18 cellular contexts compared by ENCODE assay signal in genomic region chr10:131690805-131691239, GRCh38.
DNase-seq lines count a peak whose midpoint lies in the region; ATAC-seq, FAIRE-seq and TF ChIP-seq lines count a peak whose summit lies in the region.
"Had no signal": no experiment of that assay in that cellular context is flagged by ENCODE, and none has a peak within 500 bp of the region (broad histone marks: within the 10 kb centered on the region; RNA-seq: fewer than 3 reads in every experiment).

No MANE protein-coding gene starts in this region.

- H3K4me1 Mint-ChIP-seq in osteocyte (ENCODE audit: unreplicated experiment) = no peaks in the 10 kb centered on the region

- peak overlapping the region; percentile 62 for H3K18ac ChIP-seq in neuronal stem cell (ENCODE audit: low read length)

- ATAC-seq in HG03520 (IDR thresholded peaks at IDR 0.05; ENCODE audit: unreplicated experiment) = no peak
- ATAC-seq: CD8-positive, alpha-beta T cell; GM23338; HCT116 had no signal

- TF ChIP-seq CTCF in left ventricle myocardium inferior (IDR thresholded peaks at IDR 0.05; ENCODE audit: borderline replicate concordance) (no peak), kidney (IDR thresholded peaks at IDR 0.05; ENCODE audit: borderline replicate concordance, extremely low read depth, insufficient read depth) (no peak), spleen (IDR thresholded peaks at IDR 0.05 in 8 of 11, conservative IDR thresholded peaks at IDR 0.05 in 3 of 11) (no peak), osteocyte (IDR thresholded peaks at IDR 0.05) (no peak)

- no peak overlapping the region for H2BK120ac ChIP-seq in neuronal stem cell (ENCODE audit: low read depth, low read length)

- no peak overlapping the region for H3K27ac Mint-ChIP-seq in osteocyte (ENCODE audit: unreplicated experiment)
- H3K27ac Mint-ChIP-seq: CD8-positive, alpha-beta T cell; HFFc6 had no signal

- no peak for TF ChIP-seq POLR2A in spleen (IDR thresholded peaks at IDR 0.05)

- no peaks in the 10 kb centered on the region for H3K79me1 ChIP-seq in neuronal stem cell (ENCODE audit: low read depth, low read length)

- no peak overlapping the region for H3K4me3 ChIP-seq in left ventricle myocardium inferior
- no peak overlapping the region for H3K4me3 ChIP-seq in kidney (ENCODE audit: low read length in 2 of 2)
- no peak overlapping the region for H3K4me3 ChIP-seq in neuronal stem cell (ENCODE audit: low read length in 2 of 2)
- no peak overlapping the region for H3K4me3 ChIP-seq in spleen
- H3K4me3 ChIP-seq: BLaER1, GM23338 had no signal

- H3K4ac ChIP-seq in neuronal stem cell (ENCODE audit: low read length) = no peak overlapping the region

- FAIRE-seq in kidney (lab: Jason Lieb, UNC) = no peak

- no peak overlapping the region for H3K4me3 Mint-ChIP-seq in osteocyte (ENCODE audit: unreplicated experiment)
- H3K4me3 Mint-ChIP-seq: CD8-positive, alpha-beta T cell; GM23338; HFFc6 had no signal

- H4K8ac ChIP-seq in neuronal stem cell (ENCODE audit: low read depth, low read length) = no peak overlapping the region

- intact Hi-C loops in cardiac septum (cut with DNase I) = no loop called here
- intact Hi-C loops in left ventricle myocardium inferior (cut with micrococcal nuclease) = no loop called here
- intact Hi-C loops in kidney (cut with DNase I) = no loop called here
- intact Hi-C loops in spleen (cut with DNase I; ENCODE audit: low total_unique reads) = no loop called here

- H3K4me2 ChIP-seq in neuronal stem cell (ENCODE audit: insufficient read depth, low read length, poor library complexity, severe bottlenecking) = no peak overlapping the region
- H3K4me2 ChIP-seq: BLaER1, GM23338 had no signal

- H3K14ac ChIP-seq in neuronal stem cell (ENCODE audit: low read length) = no peak overlapping the region

- DNase-seq in cardiac septum (ENCODE audit: low spot score) = peak; percentile 57
- no peak for DNase-seq in left ventricle myocardium inferior
- peak; percentile 55 for DNase-seq in kidney
- no peak for DNase-seq in neuronal stem cell (ENCODE audit: low spot score)
- DNase-seq in spleen = peak; percentile 66
- DNase-seq in inferior parietal cortex (ENCODE audit: extremely low spot score) = no peak
- no peak for DNase-seq in osteocyte (ENCODE audit: extremely low spot score, unreplicated experiment)
- DNase-seq: 8988T; Calu3; CD8-positive, alpha-beta T cell; DMS79 treated with DMSO at 0.1 percent for 48 hours; GF-D8; H7; HFFc6 had no signal

- H3K9ac ChIP-seq in kidney (ENCODE audit: low read length in 2 of 2) (no peak overlapping the region), neuronal stem cell (ENCODE audit: low read depth, low read length, poor library complexity) (no peak overlapping the region)
- H3K9ac ChIP-seq: BLaER1 had no signal

- no CpG with 5 or more reads among the region's 14 CpGs for WGBS in neuronal stem cell (ENCODE audit: extremely low coverage in 2 of 2, insufficient read length in 2 of 2, insufficient replicate concordance in 1 of 2), 2 donors
- WGBS in spleen, 5 donors = 73 to 90% (median 85%) methylated on average over 5 to 14 of the region's 14 CpGs

- H3K23ac ChIP-seq in neuronal stem cell (ENCODE audit: low read depth, low read length, poor library complexity) = no peak overlapping the region

- H2BK5ac ChIP-seq in neuronal stem cell (ENCODE audit: low read length) = no peak overlapping the region

- H2BK15ac ChIP-seq in neuronal stem cell (ENCODE audit: low read length) = no peak overlapping the region

- H4K91ac ChIP-seq in neuronal stem cell (ENCODE audit: low read depth, low read length, poor library complexity) = no peak overlapping the region

- H3K36me3 ChIP-seq in left ventricle myocardium inferior (no peaks in the 10 kb centered on the region), kidney (ENCODE audit: control insufficient read depth in 1 of 2, insufficient read depth in 2 of 2, low read length in 2 of 2) (no peaks in the 10 kb centered on the region), neuronal stem cell (replicated peaks in 1 of 2; ENCODE audit: control insufficient read depth in 2 of 2, insufficient read depth in 2 of 2, low read length in 2 of 2) (no peaks in the 10 kb centered on the region), spleen (no peaks in the 10 kb centered on the region)
- H3K36me3 ChIP-seq: BLaER1 had no signal

- H2AFZ ChIP-seq in neuronal stem cell (ENCODE audit: low read length) = no peak overlapping the region

- H3K27me3 Mint-ChIP-seq in osteocyte (ENCODE audit: unreplicated experiment) = no peaks in the 10 kb centered on the region

- no peak overlapping the region for H2BK12ac ChIP-seq in neuronal stem cell (ENCODE audit: low read length)

- H3K9me3 ChIP-seq in left ventricle myocardium inferior (replicated peaks) (no peaks in the 10 kb centered on the region), kidney (ENCODE audit: control insufficient read depth in 1 of 2, low read length in 2 of 2) (no peaks in the 10 kb centered on the region), neuronal stem cell (replicated peaks in 1 of 2; ENCODE audit: control insufficient read depth in 2 of 2, insufficient read depth in 1 of 2, low read depth in 1 of 2, low read length in 2 of 2) (no peaks in the 10 kb centered on the region), spleen (no peaks in the 10 kb centered on the region)
- H3K9me3 ChIP-seq: BLaER1 had no signal

- peak overlapping the region; percentile 52 for H2AK5ac ChIP-seq in neuronal stem cell (ENCODE audit: low read depth, low read length)

- H3K9me3 Mint-ChIP-seq in osteocyte (ENCODE audit: unreplicated experiment) = peaks cover 30% of the 10 kb centered on the region
- H3K9me3 Mint-ChIP-seq: CD8-positive, alpha-beta T cell; GM23338 had no signal

- peaks cover 94% of the 10 kb centered on the region for H3K27me3 ChIP-seq in left ventricle myocardium inferior (ENCODE audit: low read depth)
- peaks cover 0 to 8% (median 0%) of the 10 kb centered on the region in 3 experiments for H3K27me3 ChIP-seq in neuronal stem cell (ENCODE audit: control insufficient read depth in 3 of 3, insufficient read depth in 3 of 3, low read depth in 1 of 3, low read length in 3 of 3)
- H3K27me3 ChIP-seq in spleen (replicated peaks in 1 of 7) = peaks cover 0 to 34% (median 0%) of the 10 kb centered on the region in 7 donors
- H3K27me3 ChIP-seq: BLaER1 had no signal

- H3K4me1 ChIP-seq in left ventricle myocardium inferior (no peaks in the 10 kb centered on the region), kidney (ENCODE audit: control insufficient read depth in 1 of 2, insufficient read depth in 1 of 2, low read depth in 1 of 2, low read length in 2 of 2) (no peaks in the 10 kb centered on the region), neuronal stem cell (ENCODE audit: control insufficient read depth in 2 of 2, insufficient read depth in 1 of 2, low read depth in 1 of 2, low read length in 2 of 2) (peaks cover 0 to 22% of the 10 kb centered on the region in 2 donors), spleen (no peaks in the 10 kb centered on the region)

- H3K36me3 Mint-ChIP-seq in osteocyte (ENCODE audit: unreplicated experiment) = peaks cover 4% of the 10 kb centered on the region
- H3K36me3 Mint-ChIP-seq: CD8-positive, alpha-beta T cell had no signal

- H3K27ac ChIP-seq in left ventricle myocardium inferior (replicated peaks) (no peak overlapping the region), kidney (ENCODE audit: low read depth in 2 of 2, low read length in 2 of 2) (no peak overlapping the region), neuronal stem cell (replicated peaks; ENCODE audit: low read length) (no peak overlapping the region), spleen (no peak overlapping the region)
- H3K27ac ChIP-seq: BLaER1 had no signal

Comparison
In these comparisons a context has a peak if more than half of its experiments do, and no peak if none do; other contexts are left out.
1. DNase-seq: peak in cardiac septum (single experiment), kidney (single experiment) and spleen (single experiment); none in left ventricle myocardium inferior (single experiment), neuronal stem cell (single experiment), inferior parietal cortex (single experiment) and osteocyte (single experiment).